In the genomic region with DNA sequence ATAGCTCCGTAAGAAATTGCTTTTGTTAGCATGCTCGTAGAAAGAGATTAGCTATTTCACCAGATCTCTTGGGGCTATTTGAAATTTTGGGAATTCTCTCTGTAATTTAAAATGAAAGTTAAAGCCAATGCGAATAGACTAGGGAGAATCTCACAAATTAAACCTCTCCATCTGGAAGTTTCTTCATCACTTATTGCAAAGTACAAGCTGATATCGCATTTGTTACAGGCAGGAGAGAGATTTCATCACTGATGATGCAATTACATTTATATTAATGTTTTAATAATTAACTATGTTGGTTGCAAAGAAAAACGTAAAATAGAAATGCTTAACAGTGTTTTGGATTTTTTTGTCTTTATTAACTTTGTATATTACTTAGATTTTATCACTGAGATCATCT, we compare ENCODE assay signal across 12 cellular contexts. TPM values are rescaled to one million over a fixed set of nuclear protein-coding genes. Genes with fewer than 3 reads are reported as not detected.
"Had no signal": no experiment of that assay in that cellular context is flagged by ENCODE, and none has a peak within 500 bp of the region (broad histone marks: within the 10 kb centered on the region; RNA-seq: fewer than 3 reads in every experiment).

No MANE protein-coding gene starts in this region.

- H3K4me3 Mint-ChIP-seq: IgD-negative memory B cell had no signal

- FAIRE-seq: K562 had no signal

- H3K27ac ChIP-seq: KMS-11, SJCRH30 had no signal

- H3K27me3 Mint-ChIP-seq: IgD-negative memory B cell had no signal

- H3K4me2 ChIP-seq: KMS-11 had no signal

- H3K27me3 ChIP-seq: SJCRH30 had no signal

- H3K4me3 ChIP-seq: K562, SJCRH30 had no signal

- H3K9me3 ChIP-seq: SJCRH30 had no signal

- H3K9ac ChIP-seq: KMS-11 had no signal

- DNase-seq: NCI-H187 treated with DMSO at 0.1 percent for 48 hours; NCI-H2029 treated with DMSO at 0.1 percent for 48 hours; NCI-H446 treated with DMSO at 0.1 percent for 48 hours; NK-92 treated with Interleukin-12 subunit alpha and Interleukin-12 subunit beta, amount 100 ng/mL, for 24 hours had no signal

- H3K36me3 Mint-ChIP-seq: IgD-negative memory B cell had no signal

- H3K4me1 Mint-ChIP-seq: IgD-negative memory B cell had no signal

- ATAC-seq: K562 had no signal

- H3K36me3 ChIP-seq: SJCRH30 had no signal

- H3K27ac Mint-ChIP-seq: IgD-negative memory B cell had no signal

RNA-seq across cellular contexts. Expression of a gene that starts 12.9 kb away (rescaled TPM):
- total RNA-seq: MCF 10A, OCI-LY7, PC-3, RPMI7951 had no signal
- polyA plus RNA-seq: IgD-negative memory B cell had no signal
